In the genomic region with DNA sequence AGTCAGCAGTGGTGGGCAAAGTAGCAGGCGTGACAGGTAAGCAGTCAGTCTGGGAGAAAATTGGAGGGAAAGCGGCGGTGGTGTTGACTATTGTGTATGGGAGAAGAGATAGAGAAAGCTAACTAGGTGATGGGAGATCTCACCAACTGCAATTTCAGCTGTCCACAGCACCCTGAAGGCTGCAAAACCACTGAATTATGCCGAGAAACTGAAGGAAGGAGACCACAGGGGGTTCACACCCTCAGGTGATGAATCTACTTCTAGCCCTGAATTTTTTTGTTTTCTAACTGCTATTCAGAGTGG, we compare ENCODE assay signal across 20 cellular contexts.
"Had no signal": no experiment of that assay in that cellular context is flagged by ENCODE, and none has a peak within 500 bp of the region (broad histone marks: within the 10 kb centered on the region; RNA-seq: fewer than 3 reads in every experiment).

No MANE protein-coding gene starts in this region.

- H3K4me1 ChIP-seq: breast epithelium had no signal

- H3K27ac ChIP-seq: breast epithelium, PC-9, VCaP had no signal

- H3K36me3 ChIP-seq: breast epithelium, MG63 had no signal

- H3K27me3 Mint-ChIP-seq: activated CD8-positive, alpha-beta T cell treated with anti-CD3 and anti-CD28 coated beads for 36 hours; activated naive CD4-positive, alpha-beta T cell treated with anti-CD3 and anti-CD28 coated beads, Interleukin-2, amount 50 U/mL, for 24 hours had no signal

- H3K4me1 Mint-ChIP-seq: activated naive CD4-positive, alpha-beta T cell treated with anti-CD3 and anti-CD28 coated beads, Interleukin-2, amount 50 U/mL, for 24 hours had no signal

- H2AFZ ChIP-seq: PC-9 had no signal

- H3K4me3 Mint-ChIP-seq: activated CD8-positive, alpha-beta T cell treated with anti-CD3 and anti-CD28 coated beads for 36 hours; activated naive CD4-positive, alpha-beta T cell treated with anti-CD3 and anti-CD28 coated beads, Interleukin-2, amount 50 U/mL, for 24 hours had no signal

- H3K9me3 ChIP-seq: breast epithelium, MG63 had no signal

- H3K4me3 ChIP-seq: breast epithelium, MG63, PC-9 had no signal

- H3K36me3 Mint-ChIP-seq: activated naive CD4-positive, alpha-beta T cell treated with anti-CD3 and anti-CD28 coated beads, Interleukin-2, amount 50 U/mL, for 24 hours had no signal

- H3K27me3 ChIP-seq: breast epithelium, MG63 had no signal

- ATAC-seq: activated CD8-positive, alpha-beta T cell treated with anti-CD3 and anti-CD28 coated beads for 36 hours had no signal

- DNase-seq: activated CD4-positive, alpha-beta T cell treated with anti-CD3 and anti-CD28 coated beads for 4 hours; activated CD8-positive, alpha-beta memory T cell treated with anti-CD3 and anti-CD28 coated beads, Interleukin-2, amount 50 U/mL, for 4 hours; activated CD8-positive, alpha-beta T cell treated with anti-CD3 and anti-CD28 coated beads for 36 hours; activated naive CD4-positive, alpha-beta T cell; activated T-cell treated with anti-CD3 and anti-CD28 coated beads, Interleukin-2, amount 50 U/mL, for 1 hour; aorta; caudate nucleus; MG63; MV-4-11; NCI-H1092 treated with DMSO at 0.1 percent for 48 hours; NCI-H1417 treated with DMSO at 0.1 percent for 48 hours; NCI-H1694; NCI-H2029 treated with DMSO at 0.1 percent for 48 hours; NCI-H510A treated with DMSO at 0.1 percent for 48 hours; NCI-H69; PC-9; SHP77 treated with DMSO at 0.1 percent for 48 hours had no signal

- H3K27ac Mint-ChIP-seq: activated CD8-positive, alpha-beta T cell treated with anti-CD3 and anti-CD28 coated beads for 36 hours; activated naive CD4-positive, alpha-beta T cell treated with anti-CD3 and anti-CD28 coated beads, Interleukin-2, amount 50 U/mL, for 24 hours had no signal

- H3K4me2 ChIP-seq: PC-9 had no signal

- H3K9me3 Mint-ChIP-seq: activated CD8-positive, alpha-beta T cell treated with anti-CD3 and anti-CD28 coated beads for 36 hours had no signal
